Comparison of ENCODE assay signal across 11 cellular contexts in the genomic region with DNA sequence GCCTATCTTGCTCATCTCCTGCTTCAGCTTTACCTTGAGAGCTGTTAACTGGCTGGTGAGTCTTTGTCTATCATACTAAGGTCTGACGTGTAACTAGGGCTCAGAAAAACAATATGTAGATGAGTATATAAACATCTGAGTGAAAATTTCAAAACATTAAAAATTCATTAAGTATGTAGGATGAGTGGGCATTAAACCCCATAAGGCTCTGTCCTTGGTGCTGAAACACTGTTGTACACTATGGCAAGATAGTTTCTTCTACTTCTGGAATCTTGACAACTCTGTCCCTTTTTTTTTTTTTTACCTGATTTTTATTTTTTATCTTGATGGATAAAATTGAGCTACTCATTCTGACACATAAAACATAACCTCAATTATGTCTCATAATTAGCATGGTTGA. TPM values are rescaled to one million over a fixed set of nuclear protein-coding genes. Genes with fewer than 3 reads are reported as not detected.
A peak's percentile ranks its signal among the peaks of the same experiment; 100 is the strongest.
DNase-seq lines count a peak whose midpoint lies in the region; ATAC-seq and TF ChIP-seq lines count a peak whose summit lies in the region.
"Had no signal": no experiment of that assay in that cellular context is flagged by ENCODE, and none has a peak within 500 bp of the region (broad histone marks: within the 10 kb centered on the region; RNA-seq: fewer than 3 reads in every experiment).

No MANE protein-coding gene starts in this region.

- POLR2A ChIA-PET in HEK293T (lab: Yijun Ruan, JAX) = no interaction called here

- no peak for ATAC-seq in left ventricle myocardium superior
- ATAC-seq: activated naive CD4-positive, alpha-beta T cell treated with anti-CD3 and anti-CD28 coated beads, Interleukin-2, amount 50 U/mL, for 72 hours had no signal

- peak; percentile 30 for DNase-seq in CD1c-positive myeloid dendritic cell (ENCODE audit: extremely low spot score)
- DNase-seq in HEK293T (ENCODE audit: extremely low spot score) = peak; percentile 10
- peak; percentile 34 for DNase-seq in SW480 (ENCODE audit: low spot score)
- DNase-seq in glomerular visceral epithelial cell (ENCODE audit: extremely low spot score) = peak; percentile 9
- DNase-seq in cerebellum (ENCODE audit: low spot score) = no peak
- no peak for DNase-seq in left ventricle myocardium superior
- DNase-seq in putamen (ENCODE audit: low spot score) = no peak
- no peak for DNase-seq in stimulated activated naive CD4-positive, alpha-beta T cell treated with Interleukin-2 at 50 U/mL for 16 hours (lab: John Stamatoyannopoulos, UW)
- DNase-seq: NCI-H2227 treated with DMSO at 0.1 percent for 48 hours, T1000 had no signal

- intact Hi-C loops in left ventricle myocardium superior (cut with micrococcal nuclease) = no loop called here

- CTCF ChIA-PET in HEK293T (lab: Yijun Ruan, JAX) = no interaction called here

TF ChIP-seq in HEK293T, 16 proteins besides CTCF, POLR2A, EP300 and RAD21:
- TF ChIP-seq NFRKB (IDR thresholded peaks at IDR 0.05) (no peak), ELF4 (IDR thresholded peaks at IDR 0.05) (no peak), SP1 (IDR thresholded peaks at IDR 0.05) (no peak), BHLHE40 (IDR thresholded peaks at IDR 0.05; ENCODE audit: borderline replicate concordance) (no peak), FOXK2 (IDR thresholded peaks at IDR 0.05) (no peak), ZNF384 (IDR thresholded peaks at IDR 0.05) (no peak), FOXA1 (IDR thresholded peaks at IDR 0.05) (no peak), FOXM1 (IDR thresholded peaks at IDR 0.05; ENCODE audit: borderline replicate concordance) (no peak)

RNA-seq across cellular contexts. Expression of a gene that starts 54.4 kb away (rescaled TPM):
- total RNA-seq in cerebellum = 14.9 TPM
- 18.2 TPM for total RNA-seq in left ventricle myocardium superior

Comparison
In these comparisons a context has a peak if more than half of its experiments do, and no peak if none do; other contexts are left out.
1. DNase-seq: peak in CD1c-positive myeloid dendritic cell (single experiment), HEK293T (single experiment), SW480 (single experiment) and glomerular visceral epithelial cell (single experiment); none in cerebellum (single experiment), left ventricle myocardium superior (single experiment), putamen (single experiment) and stimulated activated naive CD4-positive, alpha-beta T cell treated with Interleukin-2 at 50 U/mL for 16 hours (single experiment).